20 cellular contexts compared by ENCODE assay signal in the genomic region with DNA sequence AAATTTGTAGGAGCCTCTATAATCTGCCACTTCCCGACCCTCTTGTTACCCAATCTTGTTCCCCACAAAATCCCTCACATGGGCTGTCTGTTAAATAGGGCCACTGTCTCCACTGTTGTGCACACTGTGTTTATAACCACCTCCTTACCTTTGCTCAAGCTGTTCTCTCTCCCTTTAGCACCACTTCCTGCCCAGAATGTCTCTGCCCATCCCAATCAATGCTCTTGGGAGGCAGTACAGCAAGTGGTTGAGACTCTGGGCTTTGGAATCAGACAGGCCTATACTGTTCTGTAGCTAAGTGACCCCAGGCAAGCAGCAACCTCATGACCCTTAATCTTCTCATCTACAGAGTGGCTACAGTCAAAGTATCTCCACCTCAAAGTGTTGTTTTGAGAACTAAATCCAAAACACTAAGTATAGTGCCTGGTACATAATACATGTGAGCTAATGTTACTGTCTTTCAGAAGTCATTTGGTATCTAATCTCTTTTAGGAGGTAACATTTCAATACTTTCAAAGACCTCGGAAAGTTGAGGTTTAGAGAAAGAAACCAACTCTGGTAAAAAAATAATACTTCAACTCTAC. TPM values are rescaled to one million over a fixed set of nuclear protein-coding genes. Genes with fewer than 3 reads are reported as not detected.
A peak's percentile ranks its signal among the peaks of the same experiment; 100 is the strongest.
DNase-seq lines count a peak whose midpoint lies in the region; ATAC-seq and TF ChIP-seq lines count a peak whose summit lies in the region.
"Had no signal": no experiment of that assay in that cellular context is flagged by ENCODE, and none has a peak within 500 bp of the region (broad histone marks: within the 10 kb centered on the region; RNA-seq: fewer than 3 reads in every experiment).

No MANE protein-coding gene starts in this region.

- no peak for TF ChIP-seq POLR2A in spleen (IDR thresholded peaks at IDR 0.05)

- H3K9ac ChIP-seq in SU-DHL-6 (ENCODE audit: low read length), result no peak overlapping the region
- H3K9ac ChIP-seq: BLaER1 treated with 17β-estradiol and CSF1 and Interleukin-3, amounts not matched to agents 10 nM and 100 nM had no signal

- H4K20me1 ChIP-seq in SU-DHL-6 (ENCODE audit: low read depth, low read length), result no peaks in the 10 kb centered on the region

- H3F3A ChIP-seq in SU-DHL-6 (ENCODE audit: insufficient read depth), result peaks cover 29% of the 10 kb centered on the region

- H3K27me3 ChIP-seq in SU-DHL-6 (ENCODE audit: low read length) (no peaks in the 10 kb centered on the region), spleen (replicated peaks in 1 of 7) (no peaks in the 10 kb centered on the region)
- H3K27me3 ChIP-seq: adrenal gland; BLaER1 treated with 17β-estradiol and CSF1 and Interleukin-3, amounts not matched to agents 10 nM and 100 nM; gastrocnemius medialis had no signal

- no peak overlapping the region for H3K4me2 ChIP-seq in SU-DHL-6 (ENCODE audit: low read depth, low read length, poor library complexity, severe bottlenecking)
- H3K4me2 ChIP-seq: BLaER1 treated with 17β-estradiol and CSF1 and Interleukin-3, amounts not matched to agents 10 nM and 100 nM had no signal

- peak overlapping the region; percentile 93 for H3K27ac Mint-ChIP-seq in activated CD4-positive, alpha-beta T cell treated with anti-CD3 and anti-CD28 coated beads, Interleukin-2, amount 10 ng/mL, durations not matched to agents 24 days and 14 days
- peak overlapping the region; percentile 99 for H3K27ac Mint-ChIP-seq in activated naive CD8-positive, alpha-beta T cell treated with anti-CD3 and anti-CD28 coated beads, Interleukin-2, amount 10 ng/mL, durations not matched to agents 7 days and 5 days
- H3K27ac Mint-ChIP-seq: mesothelial cell of epicardium had no signal

- no peak for TF ChIP-seq CTCF in SU-DHL-6 (IDR thresholded peaks at IDR 0.05; ENCODE audit: insufficient read depth, low read length, poor library complexity, severe bottlenecking)
- TF ChIP-seq CTCF in spleen (IDR thresholded peaks at IDR 0.05 in 8 of 11, conservative IDR thresholded peaks at IDR 0.05 in 3 of 11), result no peak

- H3K4me1 Mint-ChIP-seq in activated CD4-positive, alpha-beta T cell treated with anti-CD3 and anti-CD28 coated beads, Interleukin-2, amount 10 ng/mL, durations not matched to agents 24 days and 14 days, result peaks cover 66% of the 10 kb centered on the region
- H3K4me1 Mint-ChIP-seq in activated naive CD8-positive, alpha-beta T cell treated with anti-CD3 and anti-CD28 coated beads, Interleukin-2, amount 10 ng/mL, durations not matched to agents 7 days and 5 days, result peaks cover 62% of the 10 kb centered on the region

- H3K27ac ChIP-seq in SU-DHL-6 (ENCODE audit: low read depth, low read length), result peak overlapping the region; percentile 14; the same call in 1 of the 2 replicates
- peak overlapping the region in 7 of 8 donors; percentile 23 to 85 (median 52) for H3K27ac ChIP-seq in spleen
- H3K27ac ChIP-seq: adrenal gland, gastrocnemius medialis, thoracic aorta had no signal

- WGBS in spleen, 5 donors, result 64 to 75% (median 65%) methylated on average over 2 of the region's 2 CpGs

- intact Hi-C loops in activated CD4-positive, alpha-beta T cell treated with anti-CD3 and anti-CD28 coated beads, Interleukin-2, amount 10 ng/mL, durations not matched to agents 24 days and 14 days (cut with micrococcal nuclease), result loop anchor here (2.0 to 10.0 kb wide), 2 partner anchors 25 to 407 kb away; no protein-coding TSS in a partner anchor
- intact Hi-C loops in spleen (cut with DNase I; ENCODE audit: low total_unique reads) (no loop called here), left colon (cut with DNase I, micrococcal nuclease) (no loop called here)

- no peaks in the 10 kb centered on the region for H3K9me3 Mint-ChIP-seq in activated CD4-positive, alpha-beta T cell treated with anti-CD3 and anti-CD28 coated beads, Interleukin-2, amount 10 ng/mL, durations not matched to agents 24 days and 14 days
- no peaks in the 10 kb centered on the region for H3K9me3 Mint-ChIP-seq in activated naive CD8-positive, alpha-beta T cell treated with anti-CD3 and anti-CD28 coated beads, Interleukin-2, amount 10 ng/mL, durations not matched to agents 7 days and 5 days
- H3K9me3 Mint-ChIP-seq: mesothelial cell of epicardium had no signal

- ATAC-seq in activated naive CD8-positive, alpha-beta T cell treated with anti-CD3 and anti-CD28 coated beads, Interleukin-2, amount 10 ng/mL, durations not matched to agents 7 days and 5 days (ENCODE audit: low read depth), result peak; percentile 48
- ATAC-seq in left colon, result no peak
- ATAC-seq: gastrocnemius medialis, left cardiac atrium had no signal

- no peaks in the 10 kb centered on the region for H3K79me2 ChIP-seq in SU-DHL-6 (ENCODE audit: insufficient read depth, low read length)

- DNase-seq in activated CD4-positive, alpha-beta T cell treated with anti-CD3 and anti-CD28 coated beads, Interleukin-2, amount 10 ng/mL, durations not matched to agents 24 days and 14 days, result peak; percentile 80
- DNase-seq in activated CD4-positive, alpha-beta T cell treated with anti-CD3 and anti-CD28 coated beads for 1 hour, result no peak
- DNase-seq in activated naive CD8-positive, alpha-beta T cell treated with anti-CD3 and anti-CD28 coated beads, Interleukin-2, amount 10 ng/mL, durations not matched to agents 7 days and 5 days, result no peak
- DNase-seq in spleen (no peak), left colon (no peak), GDM1 (lab: John Stamatoyannopoulos, UW) (no peak), foreskin melanocyte (no peak)
- DNase-seq: adrenal gland, DMS53, gastrocnemius medialis, left cardiac atrium, MM.1S, NCI-H1694 treated with DMSO at 0.1 percent for 48 hours, NCI-H345, RPMI8226 had no signal

- peak overlapping the region; percentile 66 for H3K4me3 Mint-ChIP-seq in activated CD4-positive, alpha-beta T cell treated with anti-CD3 and anti-CD28 coated beads, Interleukin-2, amount 10 ng/mL, durations not matched to agents 24 days and 14 days
- peak overlapping the region; percentile 88 for H3K4me3 Mint-ChIP-seq in activated naive CD8-positive, alpha-beta T cell treated with anti-CD3 and anti-CD28 coated beads, Interleukin-2, amount 10 ng/mL, durations not matched to agents 7 days and 5 days
- H3K4me3 Mint-ChIP-seq: mesothelial cell of epicardium had no signal

- H3K27me3 Mint-ChIP-seq in activated CD4-positive, alpha-beta T cell treated with anti-CD3 and anti-CD28 coated beads, Interleukin-2, amount 10 ng/mL, durations not matched to agents 24 days and 14 days, result no peaks in the 10 kb centered on the region
- H3K27me3 Mint-ChIP-seq in activated naive CD8-positive, alpha-beta T cell treated with anti-CD3 and anti-CD28 coated beads, Interleukin-2, amount 10 ng/mL, durations not matched to agents 7 days and 5 days, result no peaks in the 10 kb centered on the region

- peaks cover 3% of the 10 kb centered on the region for H3K36me3 Mint-ChIP-seq in activated CD4-positive, alpha-beta T cell treated with anti-CD3 and anti-CD28 coated beads, Interleukin-2, amount 10 ng/mL, durations not matched to agents 24 days and 14 days (ENCODE audit: low read depth)
- peaks cover 15% of the 10 kb centered on the region for H3K36me3 Mint-ChIP-seq in activated naive CD8-positive, alpha-beta T cell treated with anti-CD3 and anti-CD28 coated beads, Interleukin-2, amount 10 ng/mL, durations not matched to agents 7 days and 5 days

- no peaks in the 10 kb centered on the region for H3K9me2 ChIP-seq in SU-DHL-6 (replicated peaks; ENCODE audit: insufficient read depth, low read length)

- H2AFZ ChIP-seq in SU-DHL-6 (ENCODE audit: low read depth, low read length, severe bottlenecking), result no peak overlapping the region

- peaks cover 0 to 74% (median 28%) of the 10 kb centered on the region in 6 donors for H3K4me1 ChIP-seq in spleen
- H3K4me1 ChIP-seq: adrenal gland, gastrocnemius medialis had no signal

- H3K4me3 ChIP-seq in SU-DHL-6 (ENCODE audit: insufficient read depth, low read length, poor library complexity, severe bottlenecking) (no peak overlapping the region), spleen (no peak overlapping the region)
- H3K4me3 ChIP-seq: adrenal gland; BLaER1 treated with 17β-estradiol and CSF1 and Interleukin-3, amounts not matched to agents 10 nM and 100 nM; gastrocnemius medialis; thoracic aorta had no signal

- H3K9me3 ChIP-seq in SU-DHL-6 (ENCODE audit: insufficient read depth, low read length) (no peaks in the 10 kb centered on the region), spleen (no peaks in the 10 kb centered on the region)
- H3K9me3 ChIP-seq: adrenal gland; BLaER1 treated with 17β-estradiol and CSF1 and Interleukin-3, amounts not matched to agents 10 nM and 100 nM; gastrocnemius medialis; thoracic aorta had no signal

- H3K36me3 ChIP-seq in SU-DHL-6 (ENCODE audit: low read length) (peaks cover 44% of the 10 kb centered on the region), spleen (peaks cover 0 to 49% (median 10%) of the 10 kb centered on the region in 6 donors)
- H3K36me3 ChIP-seq: adrenal gland had no signal

- POLR2A ChIA-PET in activated naive CD8-positive, alpha-beta T cell treated with anti-CD3 and anti-CD28 coated beads, Interleukin-2, amount 10 ng/mL, durations not matched to agents 7 days and 5 days (lab: Charles Lee), result interaction anchor here (0.6 to 4.0 kb wide), 6 partner anchors 9 to 301 kb away, joined by 3 to 196 read pairs (median 6); a partner anchor contains a TSS

RNA-seq across cellular contexts. Expression of a gene that starts 3.8 kb away (rescaled TPM):
- total RNA-seq in activated CD4-positive, alpha-beta T cell treated with anti-CD3 and anti-CD28 coated beads, Interleukin-2, amount 10 ng/mL, durations not matched to agents 24 days and 14 days, result 7.6 and 8.0 TPM in 2 replicates
- 10 to 100 TPM; 65.8 to 66.8 TPM for total RNA-seq in activated naive CD8-positive, alpha-beta T cell treated with anti-CD3 and anti-CD28 coated beads, Interleukin-2, amount 10 ng/mL, durations not matched to agents 7 days and 5 days
- total RNA-seq in spleen, result 10 to 100 TPM; 17.0 to 36.6 (median 29.6) TPM
- polyA plus RNA-seq in spleen, result 1 to 10 TPM; 3.3 to 6.0 (median 3.5) TPM
- 1 to 10 TPM in 1 of 2 donors, under 1 TPM in 1; 0.55 to 1.8 TPM for total RNA-seq in left colon
- total RNA-seq: A172 had no signal
